Comparison of ENCODE assay signal across 1 cellular context in the genomic region with DNA sequence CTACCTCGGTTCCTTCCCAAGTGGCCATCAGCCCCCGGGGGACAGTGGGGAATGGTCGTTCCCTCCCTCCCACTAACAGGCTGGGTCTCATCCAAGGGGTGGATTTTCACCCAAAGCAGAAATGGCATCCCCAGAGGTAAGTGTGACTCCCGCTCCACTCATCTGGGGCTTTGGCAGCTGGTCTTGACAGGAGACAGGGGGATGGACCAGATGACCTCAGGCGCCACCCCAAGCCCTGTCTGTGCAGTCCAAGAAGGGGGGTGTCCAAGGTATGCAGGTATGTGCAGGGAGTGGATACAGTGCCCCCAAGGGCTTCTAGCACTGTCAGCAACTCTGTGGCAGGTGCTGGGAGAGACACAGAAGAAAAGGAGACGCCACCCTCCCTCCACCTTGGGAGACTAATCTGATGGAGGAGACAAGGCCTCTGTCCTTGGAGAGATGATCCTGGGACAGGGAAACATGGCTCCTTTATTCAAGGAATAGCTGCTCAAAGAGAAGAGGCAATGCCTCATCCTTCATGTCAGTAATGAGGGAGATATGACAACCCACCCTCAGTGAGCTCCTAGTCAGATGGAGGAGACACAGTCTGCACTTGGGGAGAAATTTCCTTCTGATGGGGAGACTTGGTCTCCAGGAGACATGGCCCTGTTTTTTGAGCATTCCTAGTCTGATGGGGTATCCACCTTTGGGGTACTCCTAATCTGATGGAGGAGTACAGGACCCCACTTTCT.
TF ChIP-seq lines count a peak whose summit lies in the region.

No MANE protein-coding gene starts in this region.

TF ChIP-seq in K562, 482 proteins besides CTCF, POLR2A, EP300 and RAD21:
- TF ChIP-seq GABPB1 (CRISPR knock-in tag; IDR thresholded peaks at IDR 0.05), result no peak
- peak; percentile 64 for TF ChIP-seq ZFP36 (IDR thresholded peaks at IDR 0.05; ENCODE audit: low read depth, low read length, partially characterized antibody)
TF ChIP-seq in K562: peak in this region for 1.
